ENCODE assay signal across 20 cellular contexts in genomic region chr7:142181211-142181610, GRCh38.
"Had no signal": no experiment of that assay in that cellular context is flagged by ENCODE, and none has a peak within 500 bp of the region (broad histone marks: within the 10 kb centered on the region; RNA-seq: fewer than 3 reads in every experiment).

No MANE protein-coding gene starts in this region.

- H3K9me3 ChIP-seq: MG63, Peyer's patch, SJSA1 had no signal

- H3K4me3 ChIP-seq: MG63, PC-9, Peyer's patch, SJSA1, SK-N-MC had no signal

- H3K4me1 ChIP-seq: Peyer's patch, SJSA1 had no signal

- H2AFZ ChIP-seq: PC-9 had no signal

- H3K27me3 ChIP-seq: MG63, Peyer's patch, SJSA1 had no signal

- H3K4me2 ChIP-seq: PC-9 had no signal

- DNase-seq: KBM-7, MG63, NCI-H1092, NCI-H1105 treated with DMSO at 0.1 percent for 48 hours, NCI-H1417 treated with DMSO at 0.1 percent for 48 hours, NCI-H187, NCI-H2029, NCI-H2081 treated with DMSO at 0.1 percent for 48 hours, NCI-H2227 treated with DMSO at 0.1 percent for 48 hours, NCI-H524, NCI-H526 treated with DMSO at 0.1 percent for 48 hours, NCI-H748 treated with DMSO at 0.1 percent for 48 hours, OCI-M1, PC-9, Peyer's patch, Right ventricle myocardium superior, RPMI8226, SIG-M5 had no signal

- H3K36me3 ChIP-seq: MG63, SJSA1 had no signal

- H3K27ac ChIP-seq: PC-9, Peyer's patch, SJSA1, SK-N-MC had no signal
